35 cellular contexts compared by ENCODE assay signal in genomic region chr17:41258406-41258805, GRCh38. TPM values are rescaled to one million over a fixed set of nuclear protein-coding genes. Genes with fewer than 3 reads are reported as not detected.
"Had no signal": no experiment of that assay in that cellular context is flagged by ENCODE, and none has a peak within 500 bp of the region (broad histone marks: within the 10 kb centered on the region; RNA-seq: fewer than 3 reads in every experiment).

No MANE protein-coding gene starts in this region.

- ATAC-seq: left cardiac atrium; left lung; naive thymus-derived CD4-positive, alpha-beta T cell; sciatic nerve; stimulated activated effector memory CD8-positive, alpha-beta T cell treated with anti-CD3 and anti-CD28 coated beads, Interleukin-12 subunit alpha, Interleukin-12 subunit beta, amount 100 ng/mL, for 72 hours had no signal

- DNase-seq: colonic mucosa; effector CD8-positive, alpha-beta T cell; erythroblast; esophagus squamous epithelium; head of caudate nucleus; left cardiac atrium; left lung; mesenchymal stem cell; naive thymus-derived CD4-positive, alpha-beta T cell; stimulated activated CD4-positive, alpha-beta T cell treated with anti-CD3 and anti-CD28 coated beads, Interleukin-2, amount 100 ng/mL, for 24 hours; stimulated activated CD4-positive, alpha-beta T cell treated with anti-CD3 and anti-CD28 coated beads, Interleukin-4, amount 100 ng/mL, for 24 hours; stimulated activated naive CD4-positive, alpha-beta T cell treated with Interleukin-2 at 50 U/mL for 16 hours; stomach; testis; tibial artery had no signal

- H3K9ac ChIP-seq: neural progenitor cell, parathyroid adenoma had no signal

- H3K4me1 ChIP-seq: colonic mucosa, esophagus squamous epithelium, left lung, neural progenitor cell, parathyroid adenoma, stomach, testis, tibial artery had no signal

- H3K27ac Mint-ChIP-seq: dendritic cell treated with granulocyte-macrophage colony-stimulating factor and Interleukin-4, amounts not matched to agents 40 ng/mL and 50 ng/mL, for 4 days; mesothelial cell of epicardium; naive thymus-derived CD4-positive, alpha-beta T cell; nephron; neural progenitor cell; progenitor cell of endocrine pancreas; stimulated activated effector memory CD8-positive, alpha-beta T cell treated with anti-CD3 and anti-CD28 coated beads, Interleukin-12 subunit alpha, Interleukin-12 subunit beta, amount 100 ng/mL, for 72 hours; type B pancreatic cell had no signal

- FAIRE-seq: frontal cortex, islet of Langerhans had no signal

- H3K9me3 Mint-ChIP-seq: central memory CD8-positive, alpha-beta T cell; dendritic cell treated with granulocyte-macrophage colony-stimulating factor and Interleukin-4, amounts not matched to agents 40 ng/mL and 50 ng/mL, for 4 days; mesothelial cell of epicardium; naive thymus-derived CD4-positive, alpha-beta T cell; neural progenitor cell; stimulated activated effector memory CD8-positive, alpha-beta T cell treated with anti-CD3 and anti-CD28 coated beads, Interleukin-12 subunit alpha, Interleukin-12 subunit beta, amount 100 ng/mL, for 72 hours; type B pancreatic cell had no signal

- H3K9me3 ChIP-seq: colonic mucosa, esophagus squamous epithelium, left lung, stomach, testis, tibial artery had no signal

- H2AFZ ChIP-seq: neural progenitor cell, parathyroid adenoma had no signal

- H3K36me3 ChIP-seq: colonic mucosa, esophagus squamous epithelium, left lung, neural progenitor cell, stomach, tibial artery had no signal

- H3K4me1 Mint-ChIP-seq: mesothelial cell of epicardium, nephron, neural progenitor cell had no signal

- H3K4me2 ChIP-seq: neural progenitor cell had no signal

- H3K4me3 ChIP-seq: colonic mucosa, esophagus squamous epithelium, left lung, neural progenitor cell, stomach, testis, tibial artery had no signal

- H3K27ac ChIP-seq: colonic mucosa, esophagus squamous epithelium, left lung, neural progenitor cell, parathyroid adenoma, stomach, testis, tibial artery had no signal

- H3K79me2 ChIP-seq: parathyroid adenoma had no signal

- H3K36me3 Mint-ChIP-seq: mesothelial cell of epicardium; naive thymus-derived CD4-positive, alpha-beta T cell; neural progenitor cell; stimulated activated effector memory CD8-positive, alpha-beta T cell treated with anti-CD3 and anti-CD28 coated beads, Interleukin-12 subunit alpha, Interleukin-12 subunit beta, amount 100 ng/mL, for 72 hours; type B pancreatic cell had no signal

- H3K27me3 ChIP-seq: colonic mucosa, neural progenitor cell, testis had no signal

- H3K4me3 Mint-ChIP-seq: central memory CD8-positive, alpha-beta T cell; dendritic cell treated with granulocyte-macrophage colony-stimulating factor and Interleukin-4, amounts not matched to agents 40 ng/mL and 50 ng/mL, for 4 days; mesothelial cell of epicardium; naive thymus-derived CD4-positive, alpha-beta T cell; nephron; neural progenitor cell; stimulated activated effector memory CD8-positive, alpha-beta T cell treated with anti-CD3 and anti-CD28 coated beads, Interleukin-12 subunit alpha, Interleukin-12 subunit beta, amount 100 ng/mL, for 72 hours; type B pancreatic cell had no signal

RNA-seq across cellular contexts. Expression of gene KRTAP9-9, which starts 3.2 kb away (rescaled TPM):
- total RNA-seq: chondrocyte; colonic mucosa; esophagus squamous epithelium; frontal cortex; kidney epithelial cell; left cardiac atrium; left lung; lung microvascular endothelial cell; mesothelial cell of epicardium; mucosa of gallbladder; naive thymus-derived CD4-positive, alpha-beta T cell; osteoblast; progenitor cell of endocrine pancreas; sciatic nerve; skeletal muscle tissue; stomach; subcutaneous adipose tissue; testis; urinary bladder had no signal
- polyA plus RNA-seq: naive thymus-derived CD4-positive, alpha-beta T cell; stomach; urinary bladder had no signal

RNA-seq across cellular contexts. Expression of gene KRTAP9-6, which starts 6.8 kb away (rescaled TPM):
- total RNA-seq: chondrocyte; colonic mucosa; esophagus squamous epithelium; frontal cortex; kidney epithelial cell; left cardiac atrium; left lung; lung microvascular endothelial cell; mesothelial cell of epicardium; mucosa of gallbladder; naive thymus-derived CD4-positive, alpha-beta T cell; osteoblast; progenitor cell of endocrine pancreas; sciatic nerve; skeletal muscle tissue; stomach; subcutaneous adipose tissue; testis; urinary bladder had no signal
- polyA plus RNA-seq: naive thymus-derived CD4-positive, alpha-beta T cell; stomach; urinary bladder had no signal

RNA-seq across cellular contexts. Expression of gene KRTAP9-4, which starts 8.9 kb away (rescaled TPM):
- total RNA-seq: chondrocyte; colonic mucosa; esophagus squamous epithelium; frontal cortex; kidney epithelial cell; left cardiac atrium; left lung; lung microvascular endothelial cell; mesothelial cell of epicardium; mucosa of gallbladder; naive thymus-derived CD4-positive, alpha-beta T cell; osteoblast; progenitor cell of endocrine pancreas; sciatic nerve; skeletal muscle tissue; stomach; subcutaneous adipose tissue; testis; urinary bladder had no signal
- polyA plus RNA-seq: naive thymus-derived CD4-positive, alpha-beta T cell; stomach; urinary bladder had no signal

RNA-seq across cellular contexts. Expression of gene KRTAP9-7, which starts 17.1 kb away (rescaled TPM):
- total RNA-seq: chondrocyte; colonic mucosa; esophagus squamous epithelium; frontal cortex; kidney epithelial cell; left cardiac atrium; left lung; lung microvascular endothelial cell; mesothelial cell of epicardium; mucosa of gallbladder; naive thymus-derived CD4-positive, alpha-beta T cell; osteoblast; progenitor cell of endocrine pancreas; sciatic nerve; skeletal muscle tissue; stomach; subcutaneous adipose tissue; urinary bladder had no signal
- polyA plus RNA-seq: naive thymus-derived CD4-positive, alpha-beta T cell; stomach; urinary bladder had no signal

RNA-seq across cellular contexts. Expression of gene KRTAP9-8, which starts 20.6 kb away (rescaled TPM):
- total RNA-seq: chondrocyte; colonic mucosa; esophagus squamous epithelium; frontal cortex; kidney epithelial cell; left cardiac atrium; left lung; lung microvascular endothelial cell; mesothelial cell of epicardium; mucosa of gallbladder; naive thymus-derived CD4-positive, alpha-beta T cell; osteoblast; progenitor cell of endocrine pancreas; sciatic nerve; skeletal muscle tissue; stomach; subcutaneous adipose tissue; testis; urinary bladder had no signal
- polyA plus RNA-seq: naive thymus-derived CD4-positive, alpha-beta T cell; stomach; urinary bladder had no signal
